Comparison of ENCODE assay signal across 24 cellular contexts in genomic region chrY:19713430-19713829, GRCh38. TPM values are rescaled to one million over a fixed set of nuclear protein-coding genes. Genes with fewer than 3 reads are reported as not detected.
"Had no signal": no experiment of that assay in that cellular context is flagged by ENCODE, and none has a peak within 500 bp of the region (broad histone marks: within the 10 kb centered on the region; RNA-seq: fewer than 3 reads in every experiment).

No MANE protein-coding gene starts in this region.

- H3K27ac Mint-ChIP-seq: activated naive CD4-positive, alpha-beta T cell treated with anti-CD3 and anti-CD28 coated beads, Interleukin-2, amount 50 U/mL, for 72 hours; mesothelial cell of epicardium; neural progenitor cell; stimulated activated naive B cell treated with anti-CD40 and anti-IgM and Interleukin-4, amounts not matched to agents 10 μg/mL and 1 μg/mL and 100 μg/mL, for 72 hours had no signal

- H3K36me3 Mint-ChIP-seq: mesothelial cell of epicardium, neural progenitor cell had no signal

- H3K27me3 Mint-ChIP-seq: naive thymus-derived CD8-positive, alpha-beta T cell; stimulated activated naive B cell treated with anti-CD40 and anti-IgM and Interleukin-4, amounts not matched to agents 10 μg/mL and 1 μg/mL and 100 μg/mL, for 72 hours had no signal

- H3K4me1 Mint-ChIP-seq: mesothelial cell of epicardium, neural progenitor cell had no signal

- H3K27me3 ChIP-seq: brain microvascular endothelial cell, esophagus squamous epithelium, gastrocnemius medialis, neural progenitor cell, right lobe of liver, testis, vagina had no signal

- H3K4me3 ChIP-seq: esophagus squamous epithelium, gastrocnemius medialis, left ventricle myocardium inferior, neural progenitor cell, right lobe of liver, skin epidermis, testis, vagina had no signal

- H3K4me3 Mint-ChIP-seq: activated CD8-positive, alpha-beta T cell treated with anti-CD3 and anti-CD28 coated beads, Interleukin-2, amount 10 ng/mL, durations not matched to agents 7 days and 5 days; mesothelial cell of epicardium; naive thymus-derived CD8-positive, alpha-beta T cell; neural progenitor cell; stimulated activated naive B cell treated with anti-CD40 and anti-IgM and Interleukin-4, amounts not matched to agents 10 μg/mL and 1 μg/mL and 100 μg/mL, for 72 hours had no signal

- DNase-seq: activated CD4-positive, alpha-beta T cell treated with anti-CD3 and anti-CD28 coated beads for 1 hour; activated CD4-positive, alpha-beta T cell treated with anti-CD3 and anti-CD28 coated beads, Interleukin-2, amount 50 U/mL, for 1 hour; activated CD8-positive, alpha-beta T cell treated with anti-CD3 and anti-CD28 coated beads, Interleukin-2, amount 10 ng/mL, durations not matched to agents 7 days and 5 days; aorta; brain microvascular endothelial cell; caudate nucleus; effector memory CD4-positive, alpha-beta T cell; esophagus squamous epithelium; gastrocnemius medialis; head of caudate nucleus; hypothalamus; left ventricle myocardium inferior; naive thymus-derived CD8-positive, alpha-beta T cell; posterior cingulate gyrus; right lobe of liver; stimulated activated naive B cell treated with anti-CD40 and anti-IgM and Interleukin-4, amounts not matched to agents 10 μg/mL and 1 μg/mL and 100 μg/mL, for 72 hours; testis; trophoblast cell had no signal

- H3K36me3 ChIP-seq: brain microvascular endothelial cell, gastrocnemius medialis, neural progenitor cell, right lobe of liver, vagina had no signal

- H3K9me3 ChIP-seq: esophagus squamous epithelium, gastrocnemius medialis, left ventricle myocardium inferior, right lobe of liver, testis, vagina had no signal

- H3K9me3 Mint-ChIP-seq: activated naive CD4-positive, alpha-beta T cell treated with anti-CD3 and anti-CD28 coated beads, Interleukin-2, amount 50 U/mL, for 72 hours; mesothelial cell of epicardium; naive thymus-derived CD8-positive, alpha-beta T cell; neural progenitor cell; stimulated activated naive B cell treated with anti-CD40 and anti-IgM and Interleukin-4, amounts not matched to agents 10 μg/mL and 1 μg/mL and 100 μg/mL, for 72 hours had no signal

- ATAC-seq: activated CD8-positive, alpha-beta T cell treated with anti-CD3 and anti-CD28 coated beads, Interleukin-2, amount 10 ng/mL, durations not matched to agents 7 days and 5 days; activated naive CD4-positive, alpha-beta T cell treated with anti-CD3 and anti-CD28 coated beads, Interleukin-2, amount 50 U/mL, for 72 hours; gastrocnemius medialis; naive thymus-derived CD8-positive, alpha-beta T cell; right lobe of liver; stimulated activated naive B cell treated with anti-CD40 and anti-IgM and Interleukin-4, amounts not matched to agents 10 μg/mL and 1 μg/mL and 100 μg/mL, for 72 hours had no signal

- H3K4me1 ChIP-seq: esophagus squamous epithelium, gastrocnemius medialis, left ventricle myocardium inferior, neural progenitor cell, right lobe of liver, testis, vagina had no signal

RNA-seq across cellular contexts. Expression of gene KDM5D, which starts 31.1 kb away (rescaled TPM):
- total RNA-seq: aorta, dermis microvascular lymphatic vessel endothelial cell, mesothelial cell of epicardium, vagina had no signal
